In genomic region chr1:14737561-14738094, GRCh38 we compare ENCODE assay signal across 1 cellular context.
TF ChIP-seq lines count a peak whose summit lies in the region.

No MANE protein-coding gene starts in this region.

TF ChIP-seq in H1, 55 proteins besides CTCF, POLR2A, EP300 and RAD21:
- TF ChIP-seq HDAC6 (IDR thresholded peaks at IDR 0.05; ENCODE audit: low read depth, low read length) (no peak), KDM1A (IDR thresholded peaks at IDR 0.05; ENCODE audit: borderline replicate concordance, low read length) (peak; percentile 16; the same call in 1 of the 2 replicates)
